ENCODE assay signal across 13 cellular contexts in genomic region chr11:47154738-47155570, GRCh38. TPM values are rescaled to one million over a fixed set of nuclear protein-coding genes. Genes with fewer than 3 reads are reported as not detected.
DNase-seq lines count a peak whose midpoint lies in the region; ATAC-seq and TF ChIP-seq lines count a peak whose summit lies in the region.
"Had no signal": no experiment of that assay in that cellular context is flagged by ENCODE, and none has a peak within 500 bp of the region (broad histone marks: within the 10 kb centered on the region; RNA-seq: fewer than 3 reads in every experiment).

No MANE protein-coding gene starts in this region.

- H3K4me1 Mint-ChIP-seq in activated CD8-positive, alpha-beta memory T cell treated with anti-CD3 and anti-CD28 coated beads, Interleukin-2, amount 10 ng/mL, durations not matched to agents 7 days and 5 days, result peaks cover 32% of the 10 kb centered on the region
- H3K4me1 Mint-ChIP-seq in T-helper 17 cell, result peaks cover 19% of the 10 kb centered on the region

- H3K36me3 ChIP-seq in effector memory CD4-positive, alpha-beta T cell (ENCODE audit: control insufficient read depth, insufficient read depth, low read length), result no peaks in the 10 kb centered on the region
- H3K36me3 ChIP-seq: transverse colon had no signal

- TF ChIP-seq CTCF in dorsolateral prefrontal cortex (IDR thresholded peaks at IDR 0.05 in 54 of 56, conservative IDR thresholded peaks at IDR 0.05 in 2 of 56; ENCODE audit: low read depth in 1 of 56, partially characterized antibody in 56 of 56), result no peak

- H3K27me3 Mint-ChIP-seq in activated CD8-positive, alpha-beta memory T cell treated with anti-CD3 and anti-CD28 coated beads, Interleukin-2, amount 10 ng/mL, durations not matched to agents 7 days and 5 days, result no peaks in the 10 kb centered on the region
- H3K27me3 Mint-ChIP-seq in T-helper 17 cell, result no peaks in the 10 kb centered on the region

- intact Hi-C loops in dorsolateral prefrontal cortex (cut with DNase I), result loop anchor here in 1 of 2 donors (5.0 kb wide), 1 partner anchor 48 kb away; no protein-coding TSS in a partner anchor
- intact Hi-C loops in Right ventricle myocardium inferior (cut with DNase I), result no loop called here

- H3K27ac ChIP-seq in dorsolateral prefrontal cortex, result peak overlapping the region in 39 of 59 donors; percentile 2 to 89 (median 49)
- H3K27ac ChIP-seq in temporal lobe (ENCODE audit: low read depth, low read length), result peak overlapping the region; percentile 8
- no peak overlapping the region for H3K27ac ChIP-seq in effector memory CD4-positive, alpha-beta T cell (ENCODE audit: insufficient read depth, low read length, poor library complexity, severe bottlenecking)

- peak overlapping the region; percentile 78 for H3K27ac Mint-ChIP-seq in activated CD8-positive, alpha-beta memory T cell treated with anti-CD3 and anti-CD28 coated beads, Interleukin-2, amount 10 ng/mL, durations not matched to agents 7 days and 5 days
- H3K27ac Mint-ChIP-seq in T-helper 17 cell, result peak overlapping the region; percentile 93

- peak; percentile 82 for DNase-seq in activated CD8-positive, alpha-beta memory T cell treated with anti-CD3 and anti-CD28 coated beads, Interleukin-2, amount 10 ng/mL, durations not matched to agents 7 days and 5 days
- no peak for DNase-seq in activated CD8-positive, alpha-beta memory T cell treated with anti-CD3 and anti-CD28 coated beads, Interleukin-2, amount 50 U/mL, for 4 hours
- DNase-seq in T-helper 17 cell (no peak), dorsolateral prefrontal cortex (peak in 1 of 10 donors; percentile 73), Right ventricle myocardium inferior (ENCODE audit: missing footprints) (no peak)
- DNase-seq in effector memory CD4-positive, alpha-beta T cell, result no peak
- DNase-seq: ACHN, cortex of kidney, nephron progenitor cell, RPMI8226, transverse colon had no signal

- peak overlapping the region; percentile 59 for H3K4me3 Mint-ChIP-seq in activated CD8-positive, alpha-beta memory T cell treated with anti-CD3 and anti-CD28 coated beads, Interleukin-2, amount 10 ng/mL, durations not matched to agents 7 days and 5 days
- peak overlapping the region; percentile 80 for H3K4me3 Mint-ChIP-seq in T-helper 17 cell
- H3K4me3 Mint-ChIP-seq: nephron progenitor cell had no signal

- CTCF ChIA-PET in activated CD8-positive, alpha-beta memory T cell treated with anti-CD3 and anti-CD28 coated beads, Interleukin-2, amount 10 ng/mL, durations not matched to agents 7 days and 5 days (lab: Charles Lee), result interaction anchor here (0.6 to 5.7 kb wide), 14 partner anchors 8 to 593 kb away, joined by 3 to 32 read pairs (median 4); partner anchors contain the start of genes ARFGAP2, CSTPP1 and LRP4

- H3K9me3 Mint-ChIP-seq in activated CD8-positive, alpha-beta memory T cell treated with anti-CD3 and anti-CD28 coated beads, Interleukin-2, amount 10 ng/mL, durations not matched to agents 7 days and 5 days (ENCODE audit: low read depth), result no peaks in the 10 kb centered on the region
- H3K9me3 Mint-ChIP-seq: nephron progenitor cell had no signal

- ATAC-seq in activated CD8-positive, alpha-beta memory T cell treated with anti-CD3 and anti-CD28 coated beads, Interleukin-2, amount 10 ng/mL, durations not matched to agents 7 days and 5 days, result peak; percentile 85
- ATAC-seq in T-helper 17 cell (peak; percentile 53), Right ventricle myocardium inferior (no peak), HG02623 (IDR thresholded peaks at IDR 0.05; ENCODE audit: unreplicated experiment) (no peak)

- H3K4me1 ChIP-seq in effector memory CD4-positive, alpha-beta T cell (ENCODE audit: control insufficient read depth, insufficient read depth, low read length, poor library complexity, severe bottlenecking), result peaks cover 14% of the 10 kb centered on the region

- H3K4me3 ChIP-seq in dorsolateral prefrontal cortex, result peak overlapping the region in 21 of 59 donors; percentile 1 to 35 (median 13)
- no peak overlapping the region for H3K4me3 ChIP-seq in effector memory CD4-positive, alpha-beta T cell (ENCODE audit: insufficient read depth, low read depth, low read length, poor library complexity, severe bottlenecking)
- H3K4me3 ChIP-seq: transverse colon had no signal

- no peaks in the 10 kb centered on the region for H3K27me3 ChIP-seq in dorsolateral prefrontal cortex
- H3K27me3 ChIP-seq in effector memory CD4-positive, alpha-beta T cell (replicated peaks; ENCODE audit: control insufficient read depth, insufficient read depth, low read length, poor library complexity, severe bottlenecking), result no peaks in the 10 kb centered on the region
- H3K27me3 ChIP-seq: transverse colon had no signal

- H3K9me3 ChIP-seq in T-helper 17 cell (ENCODE audit: control insufficient read depth, low read length, poor library complexity, severe bottlenecking), result no peaks in the 10 kb centered on the region
- no peaks in the 10 kb centered on the region for H3K9me3 ChIP-seq in effector memory CD4-positive, alpha-beta T cell (ENCODE audit: control insufficient read depth, low read length)
- H3K9me3 ChIP-seq: transverse colon had no signal

- H3K36me3 Mint-ChIP-seq in activated CD8-positive, alpha-beta memory T cell treated with anti-CD3 and anti-CD28 coated beads, Interleukin-2, amount 10 ng/mL, durations not matched to agents 7 days and 5 days, result no peaks in the 10 kb centered on the region
- peaks cover 6% of the 10 kb centered on the region for H3K36me3 Mint-ChIP-seq in T-helper 17 cell (ENCODE audit: low read depth)

RNA-seq across cellular contexts. Expression of gene ARFGAP2, which starts 21.7 kb away (rescaled TPM):
- 100 to 1,000 TPM; 103 TPM for total RNA-seq in activated CD8-positive, alpha-beta memory T cell treated with anti-CD3 and anti-CD28 coated beads, Interleukin-2, amount 10 ng/mL, durations not matched to agents 7 days and 5 days
- 100 to 1,000 TPM; 181 to 189 TPM for total RNA-seq in T-helper 17 cell
- 100 to 1,000 TPM in 110 of 120 experiments, 10 to 100 TPM in 10; 84.8 to 149 (median 114) TPM for total RNA-seq in dorsolateral prefrontal cortex
- 79.4 TPM for total RNA-seq in temporal lobe
- total RNA-seq in Right ventricle myocardium inferior, result 45.8 TPM

RNA-seq across cellular contexts. Expression of gene PACSIN3, which starts 31.3 kb away (rescaled TPM):
- total RNA-seq in activated CD8-positive, alpha-beta memory T cell treated with anti-CD3 and anti-CD28 coated beads, Interleukin-2, amount 10 ng/mL, durations not matched to agents 7 days and 5 days, result 1 to 10 TPM in 1 of 2 experiments, under 1 TPM in 1; 0.64 to 2.2 TPM
- total RNA-seq in T-helper 17 cell (1 to 10 TPM in 1 of 2 donors, under 1 TPM in 1; 0.30 to 1.4 TPM), dorsolateral prefrontal cortex (10 to 100 TPM in 117 of 120 experiments, 1 to 10 TPM in 3; 7.7 to 54.9 (median 21.5) TPM), temporal lobe (3.4 TPM), Right ventricle myocardium inferior (177 TPM)

RNA-seq across cellular contexts. Expression of gene DDB2, which starts 59.8 kb away (rescaled TPM):
- 100 to 1,000 TPM; 155 to 216 TPM for total RNA-seq in activated CD8-positive, alpha-beta memory T cell treated with anti-CD3 and anti-CD28 coated beads, Interleukin-2, amount 10 ng/mL, durations not matched to agents 7 days and 5 days
- total RNA-seq in T-helper 17 cell (10 to 100 TPM; 75.3 to 77.0 TPM), dorsolateral prefrontal cortex (10 to 100 TPM in 118 of 120 experiments, 1 to 10 TPM in 2; 7.0 to 40.6 (median 19.7) TPM), temporal lobe (6.6 TPM), Right ventricle myocardium inferior (10.3 TPM)

Comparison
In these comparisons a context has a peak if more than half of its experiments do, and no peak if none do; other contexts are left out.
1. ATAC-seq: peak in activated CD8-positive, alpha-beta memory T cell treated with anti-CD3 and anti-CD28 coated beads, Interleukin-2, amount 10 ng/mL, durations not matched to agents 7 days and 5 days (single experiment) and T-helper 17 cell (single experiment); none in Right ventricle myocardium inferior (single experiment) and HG02623 (single experiment).